In the genomic region with DNA sequence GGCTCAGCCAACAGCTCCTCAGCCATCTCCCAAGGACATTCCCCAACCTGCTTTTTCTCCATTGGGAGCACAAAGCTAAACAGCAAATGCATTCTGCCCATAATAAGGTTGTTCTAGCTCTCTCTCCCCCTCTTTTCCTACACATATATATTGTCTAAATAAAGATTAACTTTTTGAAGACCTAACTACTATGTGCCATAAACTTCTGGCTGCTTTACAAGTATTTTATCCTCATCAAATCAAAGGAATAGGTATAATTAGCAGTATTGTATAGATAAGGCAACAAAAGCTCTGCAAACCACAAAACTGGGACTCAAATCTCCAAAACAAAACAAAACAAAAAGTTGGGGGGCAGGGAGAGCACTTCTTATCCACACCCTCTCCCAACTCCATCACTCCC, we compare ENCODE assay signal across 19 cellular contexts. TPM values are rescaled to one million over a fixed set of nuclear protein-coding genes. Genes with fewer than 3 reads are reported as not detected.
DNase-seq lines count a peak whose midpoint lies in the region; ATAC-seq, FAIRE-seq and TF ChIP-seq lines count a peak whose summit lies in the region.
"Had no signal": no experiment of that assay in that cellular context is flagged by ENCODE, and none has a peak within 500 bp of the region (broad histone marks: within the 10 kb centered on the region; RNA-seq: fewer than 3 reads in every experiment).

No MANE protein-coding gene starts in this region.

- H3K4me1 ChIP-seq in CD8-positive, alpha-beta memory T cell (ENCODE audit: insufficient read depth, low read length) = peaks cover 5% of the 10 kb centered on the region
- H3K4me1 ChIP-seq in gastroesophageal sphincter (peaks cover 24 to 89% (median 24%) of the 10 kb centered on the region in 3 donors), gastrocnemius medialis (peaks cover 25 to 31% of the 10 kb centered on the region in 2 donors)

- H3K36me3 ChIP-seq in CD8-positive, alpha-beta memory T cell (ENCODE audit: insufficient read depth, low read length) = no peaks in the 10 kb centered on the region
- H3K36me3 ChIP-seq in gastroesophageal sphincter (no peaks in the 10 kb centered on the region), gastrocnemius medialis (no peaks in the 10 kb centered on the region)
- H3K36me3 ChIP-seq: BLaER1, MG63, SJSA1 had no signal

- H3K27ac ChIP-seq in CD8-positive, alpha-beta memory T cell (ENCODE audit: low read depth, low read length) = no peak overlapping the region
- peak overlapping the region in 3 of 4 donors; percentile 79 to 86 (median 86) for H3K27ac ChIP-seq in gastroesophageal sphincter
- peak overlapping the region in 3 of 4 donors; percentile 1 to 75 (median 13) for H3K27ac ChIP-seq in gastrocnemius medialis
- H3K27ac ChIP-seq: BLaER1, PC-9, SJSA1 had no signal

- peaks cover 61 to 76% (median 68%) of the 10 kb centered on the region in 3 donors for H3K4me1 Mint-ChIP-seq in CD8-positive, alpha-beta memory T cell
- H3K4me1 Mint-ChIP-seq in T-helper 17 cell = peaks cover 26% of the 10 kb centered on the region
- no peaks in the 10 kb centered on the region for H3K4me1 Mint-ChIP-seq in glutamatergic neuron (ENCODE audit: low read depth, unreplicated experiment)

- in situ Hi-C loops in gastrocnemius medialis (cut with MboI; ENCODE audit: low sequenced_read_pairs in 4 of 4) = no loop called here

- H3K4me3 ChIP-seq in CD8-positive, alpha-beta memory T cell (ENCODE audit: low read length) = no peak overlapping the region
- H3K4me3 ChIP-seq in gastroesophageal sphincter = no peak overlapping the region
- no peak overlapping the region for H3K4me3 ChIP-seq in gastrocnemius medialis
- H3K4me3 ChIP-seq: BLaER1, MG63, PC-9, SJSA1 had no signal

- H3K36me3 Mint-ChIP-seq in CD8-positive, alpha-beta memory T cell = peaks cover 5 to 13% (median 7%) of the 10 kb centered on the region in 3 donors
- peaks cover 3% of the 10 kb centered on the region for H3K36me3 Mint-ChIP-seq in T-helper 17 cell (ENCODE audit: low read depth)
- H3K36me3 Mint-ChIP-seq in glutamatergic neuron (ENCODE audit: unreplicated experiment) = no peaks in the 10 kb centered on the region
- H3K36me3 Mint-ChIP-seq: CD8-positive, alpha-beta T cell had no signal

- no peak for FAIRE-seq in GM12892 (lab: Jason Lieb, UNC)
- FAIRE-seq: A204.1, HepG2 had no signal

- no peaks in the 10 kb centered on the region for H3K27me3 Mint-ChIP-seq in CD8-positive, alpha-beta memory T cell
- H3K27me3 Mint-ChIP-seq in T-helper 17 cell (no peaks in the 10 kb centered on the region), glutamatergic neuron (ENCODE audit: unreplicated experiment) (no peaks in the 10 kb centered on the region)

- H3K9me3 ChIP-seq in CD8-positive, alpha-beta memory T cell (ENCODE audit: low read length) = no peaks in the 10 kb centered on the region
- no peaks in the 10 kb centered on the region for H3K9me3 ChIP-seq in T-helper 17 cell (ENCODE audit: control insufficient read depth, low read length, poor library complexity, severe bottlenecking)
- no peaks in the 10 kb centered on the region for H3K9me3 ChIP-seq in gastroesophageal sphincter
- H3K9me3 ChIP-seq in gastrocnemius medialis = no peaks in the 10 kb centered on the region

- H3K4me3 Mint-ChIP-seq in CD8-positive, alpha-beta memory T cell = peak overlapping the region in 4 of 7 donors; percentile 8 to 30 (median 18)
- H3K4me3 Mint-ChIP-seq in T-helper 17 cell = no peak overlapping the region
- no peak overlapping the region for H3K4me3 Mint-ChIP-seq in glutamatergic neuron (ENCODE audit: unreplicated experiment)
- H3K4me3 Mint-ChIP-seq: CD8-positive, alpha-beta T cell had no signal

- intact Hi-C loops in gastrocnemius medialis (cut with DNase I; ENCODE audit: low total_unique reads) = no loop called here

- H3K27me3 ChIP-seq in CD8-positive, alpha-beta memory T cell (ENCODE audit: insufficient read depth, low read length, poor library complexity, severe bottlenecking) = no peaks in the 10 kb centered on the region
- H3K27me3 ChIP-seq in gastroesophageal sphincter = no peaks in the 10 kb centered on the region
- H3K27me3 ChIP-seq in gastrocnemius medialis = no peaks in the 10 kb centered on the region
- H3K27me3 ChIP-seq: BLaER1, MG63, SJSA1 had no signal

- CTCF ChIA-PET in CD8-positive, alpha-beta memory T cell (lab: Charles Lee) = interaction anchor here (0.9 kb wide), 2 partner anchors 42 to 393 kb away, joined by 3 read pairs; no protein-coding TSS in a partner anchor

- H3K27ac Mint-ChIP-seq in CD8-positive, alpha-beta memory T cell = peak overlapping the region in 6 of 8 donors; percentile 10 to 75 (median 54)
- H3K27ac Mint-ChIP-seq in T-helper 17 cell (peak overlapping the region; percentile 49), glutamatergic neuron (ENCODE audit: unreplicated experiment) (no peak overlapping the region)
- H3K27ac Mint-ChIP-seq: CD8-positive, alpha-beta T cell had no signal

- TF ChIP-seq CTCF in gastroesophageal sphincter (IDR thresholded peaks at IDR 0.05) = no peak
- TF ChIP-seq CTCF in gastrocnemius medialis (IDR thresholded peaks at IDR 0.05 in 4 of 5, conservative IDR thresholded peaks at IDR 0.05 in 1 of 5) = no peak
- no peak for TF ChIP-seq CTCF in glutamatergic neuron (IDR thresholded peaks at IDR 0.05; ENCODE audit: partially characterized antibody, unreplicated experiment)

- H3K9me3 Mint-ChIP-seq in CD8-positive, alpha-beta memory T cell = no peaks in the 10 kb centered on the region
- no peaks in the 10 kb centered on the region for H3K9me3 Mint-ChIP-seq in glutamatergic neuron (ENCODE audit: unreplicated experiment)
- H3K9me3 Mint-ChIP-seq: CD8-positive, alpha-beta T cell had no signal

- ATAC-seq in T-helper 17 cell (no peak), gastroesophageal sphincter (no peak), gastrocnemius medialis (no peak)
- ATAC-seq: CD8-positive, alpha-beta T cell; HepG2 had no signal

- no peak for TF ChIP-seq EP300 in gastroesophageal sphincter (IDR thresholded peaks at IDR 0.05)

- no peak for DNase-seq in CD8-positive, alpha-beta memory T cell
- DNase-seq in T-helper 17 cell (no peak), gastrocnemius medialis (no peak), GM12892 (ENCODE audit: insufficient read length) (no peak), glutamatergic neuron (no peak), NCI-H1930 (lab: John Stamatoyannopoulos, UW) (no peak), KG1 (lab: John Stamatoyannopoulos, UW) (no peak)
- DNase-seq: CD8-positive, alpha-beta T cell; DMS79 treated with DMSO at 0.1 percent for 48 hours; MG63; NCI-H1092 treated with DMSO at 0.1 percent for 48 hours; NCI-H1694 treated with DMSO at 0.1 percent for 48 hours; NCI-H446; PC-9 had no signal

- TF ChIP-seq POLR2A in gastroesophageal sphincter (IDR thresholded peaks at IDR 0.05) (no peak), gastrocnemius medialis (IDR thresholded peaks at IDR 0.05) (no peak), GM12892 (IDR thresholded peaks at IDR 0.05; ENCODE audit: low read depth, low read length) (no peak)

- POLR2A ChIA-PET in CD8-positive, alpha-beta memory T cell (lab: Charles Lee) = no interaction called here

RNA-seq across cellular contexts. Expression of a gene that starts 43.4 kb away (rescaled TPM):
- 10 to 100 TPM; 28.8 to 29.9 TPM for total RNA-seq in CD8-positive, alpha-beta memory T cell
- 78.5 TPM for polyA plus RNA-seq in CD8-positive, alpha-beta memory T cell
- total RNA-seq in T-helper 17 cell (10 to 100 TPM; 21.0 to 27.6 TPM), gastroesophageal sphincter (100 to 1,000 TPM; 176 to 315 (median 248) TPM), gastrocnemius medialis (10 to 100 TPM; 37.3 to 61.7 (median 48.4) TPM), glutamatergic neuron (ENCODE audit: unreplicated experiment) (0.98 TPM)
- polyA plus RNA-seq in GM12892 (2012; ENCODE audit: missing spikeins) = 4.8 TPM

Comparison
In these comparisons a context has a peak if more than half of its experiments do, and no peak if none do; other contexts are left out.
1. H3K4me3 Mint-ChIP-seq: peak in CD8-positive, alpha-beta memory T cell (4 of 7); none in T-helper 17 cell (single experiment) and glutamatergic neuron (single experiment).
2. RNA of a gene that starts 43.4 kb away (total RNA-seq): 176 to 315 TPM in gastroesophageal sphincter, 37.3 to 61.7 TPM in gastrocnemius medialis, 28.8 to 29.9 TPM in CD8-positive, alpha-beta memory T cell and 21.0 to 27.6 TPM in T-helper 17 cell; 0.98 TPM in glutamatergic neuron (single experiment); every median in the first group is over 10 times any median in the second.